In the genomic region with DNA sequence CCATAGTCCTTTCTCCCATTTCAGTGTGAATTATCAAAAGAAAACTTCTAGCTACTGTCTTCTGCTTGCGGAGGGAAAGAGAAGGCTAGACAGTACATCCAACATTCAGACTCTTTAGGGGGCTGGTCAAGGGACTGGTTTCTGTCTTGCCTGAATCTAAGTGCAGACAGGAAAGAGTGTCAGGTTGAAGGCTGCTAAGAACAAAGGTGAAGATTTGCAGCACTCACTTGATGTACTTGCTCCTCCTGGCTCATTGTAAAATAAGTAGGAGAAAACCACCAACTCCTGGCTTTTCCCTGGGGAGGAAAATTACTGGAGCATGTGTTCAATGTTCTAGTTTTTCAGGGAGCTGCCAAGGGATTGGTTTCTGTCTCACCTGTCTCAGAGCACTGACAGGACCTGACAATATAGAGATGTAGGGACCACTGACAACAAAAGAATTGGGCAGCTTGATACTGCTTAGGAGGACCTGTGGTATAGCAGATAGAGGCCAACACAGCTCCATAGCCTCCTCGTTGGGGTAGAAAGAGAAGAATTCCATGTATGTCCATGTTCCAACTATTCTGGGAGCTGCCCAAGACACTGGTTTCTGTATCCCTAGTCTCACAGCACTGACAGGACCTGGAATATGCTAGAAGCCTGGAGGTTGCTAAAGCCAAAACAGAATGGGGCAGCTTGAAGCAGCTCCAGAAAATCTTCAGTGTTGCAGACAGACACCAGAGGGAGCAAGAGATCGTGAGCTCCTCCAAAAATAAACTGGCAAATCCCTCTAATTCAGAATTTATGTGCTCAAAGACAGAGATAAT, we compare ENCODE assay signal across 2 cellular contexts.
TF ChIP-seq lines count a peak whose summit lies in the region.

No MANE protein-coding gene starts in this region.

TF ChIP-seq in K562, 482 proteins besides CTCF, POLR2A, EP300 and RAD21 (continues in another document):
- TF ChIP-seq, protein P1, sequence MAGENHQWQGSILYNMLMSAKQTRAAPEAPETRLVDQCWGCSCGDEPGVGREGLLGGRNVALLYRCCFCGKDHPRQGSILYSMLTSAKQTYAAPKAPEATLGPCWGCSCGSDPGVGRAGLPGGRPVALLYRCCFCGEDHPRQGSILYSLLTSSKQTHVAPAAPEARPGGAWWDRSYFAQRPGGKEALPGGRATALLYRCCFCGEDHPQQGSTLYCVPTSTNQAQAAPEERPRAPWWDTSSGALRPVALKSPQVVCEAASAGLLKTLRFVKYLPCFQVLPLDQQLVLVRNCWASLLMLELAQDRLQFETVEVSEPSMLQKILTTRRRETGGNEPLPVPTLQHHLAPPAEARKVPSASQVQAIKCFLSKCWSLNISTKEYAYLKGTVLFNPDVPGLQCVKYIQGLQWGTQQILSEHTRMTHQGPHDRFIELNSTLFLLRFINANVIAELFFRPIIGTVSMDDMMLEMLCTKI (IDR thresholded peaks at IDR 0.05; ENCODE audit: partially characterized antibody), result no peak
- TF ChIP-seq SIN3B (IDR thresholded peaks at IDR 0.05; ENCODE audit: low read depth) (no peak), SREBF2 (CRISPR knock-in tag; IDR thresholded peaks at IDR 0.05) (no peak), NFE2L1 (tag; IDR thresholded peaks at IDR 0.05; ENCODE audit: borderline replicate concordance, low read depth) (no peak), NCOA2 (IDR thresholded peaks at IDR 0.05; ENCODE audit: partially characterized antibody in 2 of 2) (no peak), DMBX1 (CRISPR knock-in tag; IDR thresholded peaks at IDR 0.05; ENCODE audit: borderline replicate concordance) (no peak), HDAC3 (IDR thresholded peaks at IDR 0.05; ENCODE audit: borderline replicate concordance, partially characterized antibody) (no peak), SAFB (IDR thresholded peaks at IDR 0.05; ENCODE audit: borderline replicate concordance, low read depth, low read length) (no peak), IRF2 (CRISPR knock-in tag; IDR thresholded peaks at IDR 0.05) (no peak), TCF7L2 (IDR thresholded peaks at IDR 0.05; ENCODE audit: low read depth, low read length) (no peak), NELFE (IDR thresholded peaks at IDR 0.05; ENCODE audit: insufficient read depth, insufficient read length) (no peak)
- TF ChIP-seq, protein P2, sequence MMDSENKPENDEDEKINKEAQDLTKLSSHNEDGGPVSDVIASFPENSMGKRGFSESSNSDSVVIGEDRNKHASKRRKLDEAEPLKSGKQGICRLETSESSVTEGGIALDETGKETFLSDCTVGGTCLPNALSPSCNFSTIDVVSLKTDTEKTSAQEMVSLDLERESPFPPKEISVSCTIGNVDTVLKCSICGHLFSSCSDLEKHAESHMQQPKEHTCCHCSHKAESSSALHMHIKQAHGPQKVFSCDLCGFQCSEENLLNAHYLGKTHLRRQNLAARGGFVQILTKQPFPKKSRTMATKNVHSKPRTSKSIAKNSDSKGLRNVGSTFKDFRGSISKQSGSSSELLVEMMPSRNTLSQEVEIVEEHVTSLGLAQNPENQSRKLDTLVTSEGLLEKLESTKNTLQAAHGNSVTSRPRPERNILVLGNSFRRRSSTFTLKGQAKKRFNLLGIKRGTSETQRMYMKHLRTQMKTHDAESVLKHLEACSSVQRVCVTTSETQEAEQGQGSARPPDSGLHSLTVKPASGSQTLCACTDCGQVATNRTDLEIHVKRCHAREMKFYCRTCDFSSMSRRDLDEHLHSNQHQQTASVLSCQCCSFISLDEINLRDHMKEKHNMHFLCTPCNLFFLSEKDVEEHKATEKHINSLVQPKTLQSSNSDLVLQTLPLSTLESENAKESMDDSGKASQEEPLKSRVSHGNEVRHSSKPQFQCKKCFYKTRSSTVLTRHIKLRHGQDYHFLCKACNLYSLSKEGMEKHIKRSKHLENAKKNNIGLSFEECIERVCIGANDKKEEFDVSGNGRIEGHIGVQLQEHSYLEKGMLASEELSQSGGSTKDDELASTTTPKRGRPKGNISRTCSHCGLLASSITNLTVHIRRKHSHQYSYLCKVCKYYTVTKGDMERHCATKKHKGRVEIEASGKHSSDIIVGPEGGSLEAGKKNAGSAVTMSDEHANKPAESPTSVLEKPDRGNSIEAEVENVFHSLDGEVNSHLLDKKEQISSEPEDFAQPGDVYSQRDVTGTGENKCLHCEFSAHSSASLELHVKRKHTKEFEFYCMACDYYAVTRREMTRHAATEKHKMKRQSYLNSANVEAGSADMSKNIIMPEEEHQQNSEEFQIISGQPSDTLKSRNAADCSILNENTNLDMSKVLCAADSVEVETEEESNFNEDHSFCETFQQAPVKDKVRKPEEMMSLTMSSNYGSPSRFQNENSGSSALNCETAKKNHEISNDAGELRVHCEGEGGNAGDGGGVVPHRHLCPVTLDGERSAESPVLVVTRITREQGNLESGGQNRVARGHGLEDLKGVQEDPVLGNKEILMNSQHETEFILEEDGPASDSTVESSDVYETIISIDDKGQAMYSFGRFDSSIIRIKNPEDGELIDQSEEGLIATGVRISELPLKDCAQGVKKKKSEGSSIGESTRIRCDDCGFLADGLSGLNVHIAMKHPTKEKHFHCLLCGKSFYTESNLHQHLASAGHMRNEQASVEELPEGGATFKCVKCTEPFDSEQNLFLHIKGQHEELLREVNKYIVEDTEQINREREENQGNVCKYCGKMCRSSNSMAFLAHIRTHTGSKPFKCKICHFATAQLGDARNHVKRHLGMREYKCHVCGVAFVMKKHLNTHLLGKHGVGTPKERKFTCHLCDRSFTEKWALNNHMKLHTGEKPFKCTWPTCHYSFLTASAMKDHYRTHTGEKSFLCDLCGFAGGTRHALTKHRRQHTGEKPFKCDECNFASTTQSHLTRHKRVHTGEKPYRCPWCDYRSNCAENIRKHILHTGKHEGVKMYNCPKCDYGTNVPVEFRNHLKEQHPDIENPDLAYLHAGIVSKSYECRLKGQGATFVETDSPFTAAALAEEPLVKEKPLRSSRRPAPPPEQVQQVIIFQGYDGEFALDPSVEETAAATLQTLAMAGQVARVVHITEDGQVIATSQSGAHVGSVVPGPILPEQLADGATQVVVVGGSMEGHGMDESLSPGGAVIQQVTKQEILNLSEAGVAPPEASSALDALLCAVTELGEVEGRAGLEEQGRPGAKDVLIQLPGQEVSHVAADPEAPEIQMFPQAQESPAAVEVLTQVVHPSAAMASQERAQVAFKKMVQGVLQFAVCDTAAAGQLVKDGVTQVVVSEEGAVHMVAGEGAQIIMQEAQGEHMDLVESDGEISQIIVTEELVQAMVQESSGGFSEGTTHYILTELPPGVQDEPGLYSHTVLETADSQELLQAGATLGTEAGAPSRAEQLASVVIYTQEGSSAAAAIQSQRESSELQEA (IDR thresholded peaks at IDR 0.05; ENCODE audit: low read depth), result no peak
- TF ChIP-seq, protein P3, sequence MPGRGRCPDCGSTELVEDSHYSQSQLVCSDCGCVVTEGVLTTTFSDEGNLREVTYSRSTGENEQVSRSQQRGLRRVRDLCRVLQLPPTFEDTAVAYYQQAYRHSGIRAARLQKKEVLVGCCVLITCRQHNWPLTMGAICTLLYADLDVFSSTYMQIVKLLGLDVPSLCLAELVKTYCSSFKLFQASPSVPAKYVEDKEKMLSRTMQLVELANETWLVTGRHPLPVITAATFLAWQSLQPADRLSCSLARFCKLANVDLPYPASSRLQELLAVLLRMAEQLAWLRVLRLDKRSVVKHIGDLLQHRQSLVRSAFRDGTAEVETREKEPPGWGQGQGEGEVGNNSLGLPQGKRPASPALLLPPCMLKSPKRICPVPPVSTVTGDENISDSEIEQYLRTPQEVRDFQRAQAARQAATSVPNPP (IDR thresholded peaks at IDR 0.05; ENCODE audit: borderline replicate concordance, insufficient read depth, insufficient read length), result no peak

TF ChIP-seq in liver, 16 proteins besides CTCF, POLR2A, EP300 and RAD21 (continued from another document):
- TF ChIP-seq, protein P4, sequence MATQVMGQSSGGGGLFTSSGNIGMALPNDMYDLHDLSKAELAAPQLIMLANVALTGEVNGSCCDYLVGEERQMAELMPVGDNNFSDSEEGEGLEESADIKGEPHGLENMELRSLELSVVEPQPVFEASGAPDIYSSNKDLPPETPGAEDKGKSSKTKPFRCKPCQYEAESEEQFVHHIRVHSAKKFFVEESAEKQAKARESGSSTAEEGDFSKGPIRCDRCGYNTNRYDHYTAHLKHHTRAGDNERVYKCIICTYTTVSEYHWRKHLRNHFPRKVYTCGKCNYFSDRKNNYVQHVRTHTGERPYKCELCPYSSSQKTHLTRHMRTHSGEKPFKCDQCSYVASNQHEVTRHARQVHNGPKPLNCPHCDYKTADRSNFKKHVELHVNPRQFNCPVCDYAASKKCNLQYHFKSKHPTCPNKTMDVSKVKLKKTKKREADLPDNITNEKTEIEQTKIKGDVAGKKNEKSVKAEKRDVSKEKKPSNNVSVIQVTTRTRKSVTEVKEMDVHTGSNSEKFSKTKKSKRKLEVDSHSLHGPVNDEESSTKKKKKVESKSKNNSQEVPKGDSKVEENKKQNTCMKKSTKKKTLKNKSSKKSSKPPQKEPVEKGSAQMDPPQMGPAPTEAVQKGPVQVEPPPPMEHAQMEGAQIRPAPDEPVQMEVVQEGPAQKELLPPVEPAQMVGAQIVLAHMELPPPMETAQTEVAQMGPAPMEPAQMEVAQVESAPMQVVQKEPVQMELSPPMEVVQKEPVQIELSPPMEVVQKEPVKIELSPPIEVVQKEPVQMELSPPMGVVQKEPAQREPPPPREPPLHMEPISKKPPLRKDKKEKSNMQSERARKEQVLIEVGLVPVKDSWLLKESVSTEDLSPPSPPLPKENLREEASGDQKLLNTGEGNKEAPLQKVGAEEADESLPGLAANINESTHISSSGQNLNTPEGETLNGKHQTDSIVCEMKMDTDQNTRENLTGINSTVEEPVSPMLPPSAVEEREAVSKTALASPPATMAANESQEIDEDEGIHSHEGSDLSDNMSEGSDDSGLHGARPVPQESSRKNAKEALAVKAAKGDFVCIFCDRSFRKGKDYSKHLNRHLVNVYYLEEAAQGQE (IDR thresholded peaks at IDR 0.05), result no peak
- TF ChIP-seq NR2F2 (IDR thresholded peaks at IDR 0.05) (no peak), EGR1 (IDR thresholded peaks at IDR 0.05; ENCODE audit: low read depth in 2 of 2) (no peak), FOXA2 (IDR thresholded peaks at IDR 0.05) (no peak)
- TF ChIP-seq, protein P5, sequence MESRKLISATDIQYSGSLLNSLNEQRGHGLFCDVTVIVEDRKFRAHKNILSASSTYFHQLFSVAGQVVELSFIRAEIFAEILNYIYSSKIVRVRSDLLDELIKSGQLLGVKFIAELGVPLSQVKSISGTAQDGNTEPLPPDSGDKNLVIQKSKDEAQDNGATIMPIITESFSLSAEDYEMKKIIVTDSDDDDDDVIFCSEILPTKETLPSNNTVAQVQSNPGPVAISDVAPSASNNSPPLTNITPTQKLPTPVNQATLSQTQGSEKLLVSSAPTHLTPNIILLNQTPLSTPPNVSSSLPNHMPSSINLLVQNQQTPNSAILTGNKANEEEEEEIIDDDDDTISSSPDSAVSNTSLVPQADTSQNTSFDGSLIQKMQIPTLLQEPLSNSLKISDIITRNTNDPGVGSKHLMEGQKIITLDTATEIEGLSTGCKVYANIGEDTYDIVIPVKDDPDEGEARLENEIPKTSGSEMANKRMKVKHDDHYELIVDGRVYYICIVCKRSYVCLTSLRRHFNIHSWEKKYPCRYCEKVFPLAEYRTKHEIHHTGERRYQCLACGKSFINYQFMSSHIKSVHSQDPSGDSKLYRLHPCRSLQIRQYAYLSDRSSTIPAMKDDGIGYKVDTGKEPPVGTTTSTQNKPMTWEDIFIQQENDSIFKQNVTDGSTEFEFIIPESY (IDR thresholded peaks at IDR 0.05), result no peak
